In genomic region chr1:228148971-228149340, GRCh38 we compare ENCODE assay signal across 14 cellular contexts. TPM values are rescaled to one million over a fixed set of nuclear protein-coding genes. Genes with fewer than 3 reads are reported as not detected.
A peak's percentile ranks its signal among the peaks of the same experiment; 100 is the strongest.
DNase-seq lines count a peak whose midpoint lies in the region; ATAC-seq and TF ChIP-seq lines count a peak whose summit lies in the region.
"Had no signal": no experiment of that assay in that cellular context is flagged by ENCODE, and none has a peak within 500 bp of the region (broad histone marks: within the 10 kb centered on the region; RNA-seq: fewer than 3 reads in every experiment).

No MANE protein-coding gene starts in this region.

- peaks cover 29 to 66% (median 53%) of the 10 kb centered on the region in 11 experiments for H3K36me3 ChIP-seq in BLaER1 treated with 17β-estradiol and CSF1 and Interleukin-3, amounts not matched to agents 10 nM and 100 nM
- H3K36me3 ChIP-seq in ascending aorta (peaks cover 22 to 35% of the 10 kb centered on the region in 2 donors), hepatocyte (replicated peaks; ENCODE audit: insufficient read depth, low read depth) (no peaks in the 10 kb centered on the region), sigmoid colon (peaks cover 0 to 37% (median 13%) of the 10 kb centered on the region in 4 donors), GM23338 (ENCODE audit: insufficient read depth) (no peaks in the 10 kb centered on the region)

- no peaks in the 10 kb centered on the region; the same call in 2 of the 3 replicates for H3K36me3 Mint-ChIP-seq in GM23338 (ENCODE audit: low read depth)
- H3K36me3 Mint-ChIP-seq: activated naive CD4-positive, alpha-beta T cell treated with anti-CD3 and anti-CD28 coated beads, Interleukin-2, amount 50 U/mL, for 72 hours; naive B cell had no signal

- no peak for TF ChIP-seq EP300 in sigmoid colon (IDR thresholded peaks at IDR 0.05)

- no peak for TF ChIP-seq POLR2A in sigmoid colon (IDR thresholded peaks at IDR 0.05)

- no peak overlapping the region for H2AFZ ChIP-seq in hepatocyte
- H2AFZ ChIP-seq in GM23338 = no peak overlapping the region

- WGBS in hepatocyte (ENCODE audit: low lambda C conversion rate, missing lambda C conversion rate) = 81% methylated on average over 8 of the region's 8 CpGs
- WGBS in sigmoid colon, 2 donors = 81 to 84% methylated on average over 8 of the region's 8 CpGs

- H4K20me1 ChIP-seq in BLaER1 treated with 17β-estradiol and CSF1 and Interleukin-3, amounts not matched to agents 10 nM and 100 nM = peaks cover 58 to 97% (median 87%) of the 10 kb centered on the region in 11 experiments
- peaks cover 28% of the 10 kb centered on the region for H4K20me1 ChIP-seq in hepatocyte (ENCODE audit: insufficient read depth, poor library complexity, severe bottlenecking)
- no peaks in the 10 kb centered on the region for H4K20me1 ChIP-seq in GM23338 (replicated peaks; ENCODE audit: insufficient read depth)

- H3K27ac Mint-ChIP-seq in GM23338 = no peak overlapping the region
- H3K27ac Mint-ChIP-seq: activated naive CD4-positive, alpha-beta T cell treated with anti-CD3 and anti-CD28 coated beads, Interleukin-2, amount 50 U/mL, for 72 hours; naive B cell; stimulated activated naive CD8-positive, alpha-beta T cell treated with anti-CD3 and anti-CD28 coated beads, Interleukin-15, Interleukin-2, amounts not matched to agents 100 ng/mL and 50 ng/mL, for 24 hours had no signal

- TF ChIP-seq CTCF in ascending aorta (IDR thresholded peaks at IDR 0.05) = no peak
- no peak for TF ChIP-seq CTCF in hepatocyte (IDR thresholded peaks at IDR 0.05; ENCODE audit: poor library complexity)
- TF ChIP-seq CTCF in sigmoid colon (IDR thresholded peaks at IDR 0.05) = no peak
- no peak for TF ChIP-seq CTCF in GM23338 (conservative IDR thresholded peaks at IDR 0.05; ENCODE audit: low read depth in 2 of 2)

- H3F3A ChIP-seq in GM23338 (replicated peaks; ENCODE audit: low read depth) = no peaks in the 10 kb centered on the region

- no peak overlapping the region for H3K4me3 Mint-ChIP-seq in GM23338
- H3K4me3 Mint-ChIP-seq: naive B cell; stimulated activated naive CD8-positive, alpha-beta T cell treated with anti-CD3 and anti-CD28 coated beads, Interleukin-15, Interleukin-2, amounts not matched to agents 100 ng/mL and 50 ng/mL, for 24 hours had no signal

- H3K27me3 Mint-ChIP-seq in GM23338 (ENCODE audit: insufficient read depth, low read depth, poor library complexity) = peaks cover 11% of the 10 kb centered on the region
- H3K27me3 Mint-ChIP-seq: naive B cell; stimulated activated naive CD8-positive, alpha-beta T cell treated with anti-CD3 and anti-CD28 coated beads, Interleukin-15, Interleukin-2, amounts not matched to agents 100 ng/mL and 50 ng/mL, for 24 hours had no signal

- H3K9ac ChIP-seq in BLaER1 treated with 17β-estradiol and CSF1 and Interleukin-3, amounts not matched to agents 10 nM and 100 nM = peak overlapping the region; percentile 32 to 70 (median 58); a peak in 20 of 22 replicates

- peaks cover 29% of the 10 kb centered on the region for H3K79me2 ChIP-seq in hepatocyte
- H3K79me2 ChIP-seq in GM23338 (replicated peaks; ENCODE audit: insufficient read depth) = 0 out of 2 replicates have a peak, but pooled peaks cover 2% of the 10 kb centered on the region

- no peaks in the 10 kb centered on the region for H3K9me2 ChIP-seq in hepatocyte (replicated peaks; ENCODE audit: insufficient read depth)
- H3K9me2 ChIP-seq in GM23338 (ENCODE audit: insufficient read depth) = no peaks in the 10 kb centered on the region

- peak overlapping the region in 2 of 10 experiments; percentile 16 to 31; a peak in 1 of 20 replicates for H3K4me3 ChIP-seq in BLaER1 treated with 17β-estradiol and CSF1 and Interleukin-3, amounts not matched to agents 10 nM and 100 nM
- H3K4me3 ChIP-seq in ascending aorta (no peak overlapping the region), hepatocyte (no peak overlapping the region), sigmoid colon (no peak overlapping the region), GM23338 (no peak overlapping the region)

- intact Hi-C loops in ascending aorta (cut with DNase I) (loop anchor here (1.0 kb wide), 2 partner anchors 9 to 16 kb away; partner anchors contain the start of genes GUK1 and IBA57), sigmoid colon (cut with DNase I) (no loop called here)

- no peaks in the 10 kb centered on the region for H3K9me3 Mint-ChIP-seq in GM23338
- H3K9me3 Mint-ChIP-seq: activated naive CD4-positive, alpha-beta T cell treated with anti-CD3 and anti-CD28 coated beads, Interleukin-2, amount 50 U/mL, for 72 hours; naive B cell; stimulated activated naive CD8-positive, alpha-beta T cell treated with anti-CD3 and anti-CD28 coated beads, Interleukin-15, Interleukin-2, amounts not matched to agents 100 ng/mL and 50 ng/mL, for 24 hours had no signal

- H3K4me2 ChIP-seq in BLaER1 treated with 17β-estradiol and CSF1 and Interleukin-3, amounts not matched to agents 10 nM and 100 nM = peak overlapping the region; percentile 52 to 91 (median 75)
- H3K4me2 ChIP-seq in hepatocyte (peak overlapping the region; percentile 62), GM23338 (no peak overlapping the region)

- no peaks in the 10 kb centered on the region for H3K27me3 ChIP-seq in BLaER1 treated with 17β-estradiol and CSF1 and Interleukin-3, amounts not matched to agents 10 nM and 100 nM
- no peaks in the 10 kb centered on the region for H3K27me3 ChIP-seq in ascending aorta
- H3K27me3 ChIP-seq in hepatocyte = no peaks in the 10 kb centered on the region
- no peaks in the 10 kb centered on the region for H3K27me3 ChIP-seq in sigmoid colon
- H3K27me3 ChIP-seq in GM23338 (ENCODE audit: insufficient read depth) = no peaks in the 10 kb centered on the region

- ATAC-seq in GM23338 = no peak; the same call in 2 of the 3 replicates
- ATAC-seq: activated naive CD4-positive, alpha-beta T cell treated with anti-CD3 and anti-CD28 coated beads, Interleukin-2, amount 50 U/mL, for 72 hours had no signal

- no peak for DNase-seq in ascending aorta (ENCODE audit: low spot score in 2 of 2)
- peak; percentile 2 for DNase-seq in hepatocyte (ENCODE audit: low spot score)
- no peak for DNase-seq in sigmoid colon
- no peak for DNase-seq in iPS-NIHi11 (ENCODE audit: low spot score)
- DNase-seq in GM23338 (ENCODE audit: low spot score) = no peak
- no peak for DNase-seq in NCI-H2029 (lab: John Stamatoyannopoulos, UW)
- no peak for DNase-seq in NCI-H2196 (lab: John Stamatoyannopoulos, UW; ENCODE audit: unreplicated experiment)
- DNase-seq: effector memory CD4-positive, alpha-beta T cell; naive B cell; NCI-H1092 treated with DMSO at 0.1 percent for 48 hours; T-helper 1 cell had no signal

- H3K4me1 Mint-ChIP-seq in GM23338 = peaks cover 3% of the 10 kb centered on the region; the same call in 2 of the 3 replicates

- peak overlapping the region in 10 of 11 experiments; percentile 17 to 72 (median 53); a peak in 16 of 22 replicates for H3K27ac ChIP-seq in BLaER1 treated with 17β-estradiol and CSF1 and Interleukin-3, amounts not matched to agents 10 nM and 100 nM
- peak overlapping the region; percentile 81 to 93 for H3K27ac ChIP-seq in ascending aorta
- peak overlapping the region; percentile 91 for H3K27ac ChIP-seq in hepatocyte
- peak overlapping the region; percentile 85 to 93 (median 91) for H3K27ac ChIP-seq in sigmoid colon
- H3K27ac ChIP-seq in GM23338 (ENCODE audit: low read depth) = no peak overlapping the region

- H3K9me3 ChIP-seq in BLaER1 treated with 17β-estradiol and CSF1 and Interleukin-3, amounts not matched to agents 10 nM and 100 nM (replicated peaks in 1 of 11) = no peaks in the 10 kb centered on the region
- H3K9me3 ChIP-seq in ascending aorta (no peaks in the 10 kb centered on the region), hepatocyte (ENCODE audit: low read depth) (no peaks in the 10 kb centered on the region), sigmoid colon (no peaks in the 10 kb centered on the region)

- H3K4me1 ChIP-seq in BLaER1 treated with 17β-estradiol and CSF1 and Interleukin-3, amounts not matched to agents 10 nM and 100 nM = peaks cover 60 to 89% (median 76%) of the 10 kb centered on the region in 10 experiments
- peaks cover 8 to 37% of the 10 kb centered on the region in 2 donors for H3K4me1 ChIP-seq in ascending aorta
- H3K4me1 ChIP-seq in hepatocyte (ENCODE audit: insufficient read depth) = peaks cover 35% of the 10 kb centered on the region
- H3K4me1 ChIP-seq in sigmoid colon = peaks cover 0 to 52% (median 43%) of the 10 kb centered on the region in 4 donors
- H3K4me1 ChIP-seq in GM23338 (ENCODE audit: insufficient read depth) = no peaks in the 10 kb centered on the region

RNA-seq across cellular contexts. Expression of gene GJC2, which starts 0.8 kb away (rescaled TPM):
- total RNA-seq in ascending aorta (5.4 TPM), hepatocyte (0.80 and 1.6 TPM in 2 replicates), sigmoid colon (1 to 10 TPM; 4.2 to 6.4 (median 4.9) TPM)
- polyA plus RNA-seq in hepatocyte (0.40 and 0.63 TPM in 2 replicates), sigmoid colon (under 1 TPM in 2 of 3 donors, not detected in 1; 0.60 to 0.99 TPM), GM23338 (2016; fragmentation: Nextera tagmentation; extraction: Ambion mirVana) (0.15 and 0.23 TPM in 2 replicates)
- 0.58 and 1.2 TPM in 2 replicates for total RNA-seq in GM23338 (2014; rRNA removed; shearing (Covaris generic))

RNA-seq across cellular contexts. Expression of gene GUK1, which starts 8.9 kb away (rescaled TPM):
- total RNA-seq in ascending aorta (979 TPM), hepatocyte (157 and 158 TPM in 2 replicates), sigmoid colon (100 to 1,000 TPM; 225 to 366 (median 303) TPM)
- polyA plus RNA-seq in hepatocyte (306 and 368 TPM in 2 replicates), sigmoid colon (100 to 1,000 TPM; 391 to 668 (median 656) TPM), GM23338 (2016; fragmentation: Nextera tagmentation; extraction: Ambion mirVana) (104 and 121 TPM in 2 replicates)
- 84.0 and 87.5 TPM in 2 replicates for total RNA-seq in GM23338 (2014; rRNA removed; shearing (Covaris generic))

RNA-seq across cellular contexts. Expression of gene IBA57, which starts 16.6 kb away (rescaled TPM):
- 55.6 TPM for total RNA-seq in ascending aorta
- 5.0 and 5.7 TPM in 2 replicates for total RNA-seq in hepatocyte
- polyA plus RNA-seq in hepatocyte = 4.7 and 5.6 TPM in 2 replicates
- 10 to 100 TPM in 2 of 4 donors, 1 to 10 TPM in 2; 2.9 to 14.0 (median 7.3) TPM for total RNA-seq in sigmoid colon
- 1 to 10 TPM; 3.7 to 8.0 (median 4.8) TPM for polyA plus RNA-seq in sigmoid colon
- total RNA-seq in GM23338 (2014; rRNA removed; shearing (Covaris generic)) = 7.3 and 10.3 TPM in 2 replicates
- 1.1 TPM in 2 replicates for polyA plus RNA-seq in GM23338 (2016; fragmentation: Nextera tagmentation; extraction: Ambion mirVana)

RNA-seq across cellular contexts. Expression of gene MRPL55, which starts 39.9 kb away (rescaled TPM):
- 23.6 TPM for total RNA-seq in ascending aorta
- 59.6 and 64.8 TPM in 2 replicates for total RNA-seq in hepatocyte
- polyA plus RNA-seq in hepatocyte = 122 and 130 TPM in 2 replicates
- total RNA-seq in sigmoid colon = 10 to 100 TPM; 62.0 to 90.6 (median 79.3) TPM
- polyA plus RNA-seq in sigmoid colon = 10 to 100 TPM; 53.5 to 77.4 (median 58.0) TPM
- 81.2 and 92.4 TPM in 2 replicates for total RNA-seq in GM23338 (2014; rRNA removed; shearing (Covaris generic))
- 172 and 182 TPM in 2 replicates for polyA plus RNA-seq in GM23338 (2016; fragmentation: Nextera tagmentation; extraction: Ambion mirVana)

RNA-seq across cellular contexts. Expression of gene C1orf35, which starts 45.8 kb away (rescaled TPM):
- total RNA-seq in ascending aorta = 2.4 TPM
- 8.3 and 12.3 TPM in 2 replicates for total RNA-seq in hepatocyte
- polyA plus RNA-seq in hepatocyte = 24.6 and 31.6 TPM in 2 replicates
- total RNA-seq in sigmoid colon = 10 to 100 TPM in 3 of 4 donors, 1 to 10 TPM in 1; 7.8 to 18.1 (median 13.0) TPM
- 10 to 100 TPM in 1 of 3 donors, 1 to 10 TPM in 2; 8.8 to 17.9 (median 9.0) TPM for polyA plus RNA-seq in sigmoid colon
- 11.3 and 14.0 TPM in 2 replicates for total RNA-seq in GM23338 (2014; rRNA removed; shearing (Covaris generic))
- 67.6 and 75.9 TPM in 2 replicates for polyA plus RNA-seq in GM23338 (2016; fragmentation: Nextera tagmentation; extraction: Ambion mirVana)
